Comparison of ENCODE assay signal across 8 cellular contexts in genomic region chr18:24014986-24015896, GRCh38. TPM values are rescaled to one million over a fixed set of nuclear protein-coding genes. Genes with fewer than 3 reads are reported as not detected.
A peak's percentile ranks its signal among the peaks of the same experiment; 100 is the strongest.
DNase-seq lines count a peak whose midpoint lies in the region; ATAC-seq, FAIRE-seq and TF ChIP-seq lines count a peak whose summit lies in the region.

No MANE protein-coding gene starts in this region.

- POLR2A ChIA-PET in activated B cell treated with CpG ODN at 0.5 μM for 24 hours (lab: Charles Lee), result interaction anchor here (0.5 to 3.2 kb wide), 7 partner anchors 9 to 527 kb away, joined by 3 to 19 read pairs (median 3); no protein-coding TSS in a partner anchor

- no peaks in the 10 kb centered on the region for H3K9me3 Mint-ChIP-seq in activated B cell treated with CpG ODN at 0.5 μM for 24 hours

- intact Hi-C loops in activated B cell treated with CpG ODN at 0.5 μM for 24 hours (cut with micrococcal nuclease) (loop anchor here (1.0 to 5.0 kb wide), 7 partner anchors 104 to 783 kb away; partner anchors contain the start of gene RMC1), kidney (cut with DNase I) (no loop called here)

- H3K4me1 Mint-ChIP-seq in activated B cell treated with CpG ODN at 0.5 μM for 24 hours, result peaks cover 84% of the 10 kb centered on the region

- TF ChIP-seq CTCF in activated B cell treated with CpG ODN at 0.5 μM for 24 hours (IDR thresholded peaks at IDR 0.05) (no peak), choroid plexus epithelial cell (conservative IDR thresholded peaks at IDR 0.05; ENCODE audit: low read depth, low read length) (no peak), kidney (IDR thresholded peaks at IDR 0.05; ENCODE audit: borderline replicate concordance, extremely low read depth, insufficient read depth) (no peak)

- H3K9me3 ChIP-seq in kidney (ENCODE audit: control insufficient read depth in 1 of 2, low read length in 2 of 2), result no peaks in the 10 kb centered on the region

- DNase-seq in GF-D8 (lab: John Stamatoyannopoulos, UW), result peak; percentile 47
- peak; percentile 70 for DNase-seq in M059J (ENCODE audit: low read depth)
- peak; percentile 46 for DNase-seq in activated B cell treated with CpG ODN at 0.5 μM for 24 hours
- DNase-seq in choroid plexus epithelial cell (ENCODE audit: low read depth), result peak; percentile 59
- peak; percentile 82 for DNase-seq in kidney
- DNase-seq in stimulated activated CD4-positive, alpha-beta T cell treated with anti-CD3 and anti-CD28 coated beads, Interleukin-12 subunit alpha, Interleukin-12 subunit beta, amount 100 ng/mL, for 4 hours, result peak; percentile 45
- no peak for DNase-seq in DMS114 treated with DMSO at 0.1 percent for 48 hours (lab: John Stamatoyannopoulos, UW; ENCODE audit: unreplicated experiment)

- H3K27me3 Mint-ChIP-seq in activated B cell treated with CpG ODN at 0.5 μM for 24 hours, result no peaks in the 10 kb centered on the region

- peak overlapping the region; percentile 82 for H3K27ac Mint-ChIP-seq in activated B cell treated with CpG ODN at 0.5 μM for 24 hours

- H3K9ac ChIP-seq in kidney (ENCODE audit: low read length in 2 of 2), result peak overlapping the region in 1 of 2 donors; percentile 34

- H3K36me3 ChIP-seq in kidney (ENCODE audit: control insufficient read depth in 1 of 2, insufficient read depth in 2 of 2, low read length in 2 of 2), result no peaks in the 10 kb centered on the region

- CTCF ChIA-PET in activated B cell treated with CpG ODN at 0.5 μM for 24 hours (lab: Charles Lee), result no interaction called here

- ATAC-seq in activated B cell treated with CpG ODN at 0.5 μM for 24 hours (ENCODE audit: low read depth), result peak; percentile 2
- ATAC-seq in GM21423 (IDR thresholded peaks at IDR 0.05; ENCODE audit: unreplicated experiment), result no peak

- peak overlapping the region; percentile 27 to 50 for H3K27ac ChIP-seq in kidney (ENCODE audit: low read depth in 2 of 2, low read length in 2 of 2)

- peak overlapping the region; percentile 89 for H3K4me3 Mint-ChIP-seq in activated B cell treated with CpG ODN at 0.5 μM for 24 hours

- H3K4me1 ChIP-seq in kidney (ENCODE audit: control insufficient read depth in 1 of 2, insufficient read depth in 1 of 2, low read depth in 1 of 2, low read length in 2 of 2), result peaks cover 4% of the 10 kb centered on the region in 2 donors

- H3K4me3 ChIP-seq in choroid plexus epithelial cell (ENCODE audit: low read depth, low read length) (peak overlapping the region; percentile 76), kidney (ENCODE audit: low read length in 2 of 2) (peak overlapping the region; percentile 58 to 66)

- H3K36me3 Mint-ChIP-seq in activated B cell treated with CpG ODN at 0.5 μM for 24 hours (ENCODE audit: low read depth), result peaks cover 15% of the 10 kb centered on the region

- FAIRE-seq in kidney (lab: Jason Lieb, UNC), result no peak

RNA-seq across cellular contexts. Expression of gene TTC39C, which starts 0.7 kb away (rescaled TPM):
- 19.6 and 29.2 TPM in 2 replicates for total RNA-seq in M059J (2014; rRNA removed; shearing (Covaris generic))
- total RNA-seq in activated B cell treated with CpG ODN at 0.5 μM for 24 hours (60.6 and 68.4 TPM in 2 replicates), kidney (17.4 TPM)
- 2.8 TPM for polyA plus RNA-seq in kidney (ENCODE audit: insufficient read depth, low read depth, low replicate concordance)
